ENCODE assay signal across 7 cellular contexts in genomic region chr11:65859812-65860277, GRCh38. TPM values are rescaled to one million over a fixed set of nuclear protein-coding genes. Genes with fewer than 3 reads are reported as not detected.
A peak's percentile ranks its signal among the peaks of the same experiment; 100 is the strongest.
DNase-seq lines count a peak whose midpoint lies in the region; ATAC-seq and TF ChIP-seq lines count a peak whose summit lies in the region.

No MANE protein-coding gene starts in this region.

- H3K36me3 Mint-ChIP-seq in neural crest cell (ENCODE audit: low read depth): peaks cover 18% of the 10 kb centered on the region

- H3K27ac Mint-ChIP-seq in neural crest cell (ENCODE audit: unreplicated experiment): peak overlapping the region; percentile 98

- H3K36me3 ChIP-seq in OCI-LY3 (replicated peaks; ENCODE audit: low read depth, low read length) (peaks cover 57% of the 10 kb centered on the region), duodenal mucosa (ENCODE audit: control insufficient read depth in 1 of 2, insufficient read depth in 2 of 2, low read length in 2 of 2) (peaks cover 32 to 47% of the 10 kb centered on the region in 2 donors)

- H3K9ac ChIP-seq in OCI-LY3 (ENCODE audit: low read length) (peak overlapping the region; percentile 97), duodenal mucosa (ENCODE audit: low read depth in 1 of 2, low read length in 2 of 2) (peak overlapping the region; percentile 82 to 100)

- H3K4me3 Mint-ChIP-seq in neural crest cell: peak overlapping the region; percentile 95

- H3K4me1 ChIP-seq in OCI-LY3 (ENCODE audit: low read length) (peaks cover 20% of the 10 kb centered on the region), duodenal mucosa (ENCODE audit: control insufficient read depth in 1 of 2, insufficient read depth in 2 of 2, low read length in 2 of 2) (peaks cover 32 to 38% of the 10 kb centered on the region in 2 donors)

- ATAC-seq in GM18517 (IDR thresholded peaks at IDR 0.05; ENCODE audit: unreplicated experiment): peak; percentile 0
- ATAC-seq in GM18502 (IDR thresholded peaks at IDR 0.05; ENCODE audit: poor library complexity, unreplicated experiment): no peak

- peaks cover 12% of the 10 kb centered on the region for H3K27me3 Mint-ChIP-seq in neural crest cell (ENCODE audit: low read depth)

- peaks cover 50% of the 10 kb centered on the region for H3K4me1 Mint-ChIP-seq in neural crest cell

- peaks cover 26% of the 10 kb centered on the region for H4K20me1 ChIP-seq in OCI-LY3 (ENCODE audit: insufficient read depth, low read length)

- no peaks in the 10 kb centered on the region for H3K27me3 ChIP-seq in OCI-LY3 (ENCODE audit: low read depth, low read length)
- no peaks in the 10 kb centered on the region for H3K27me3 ChIP-seq in duodenal mucosa (ENCODE audit: control insufficient read depth in 1 of 2, insufficient read depth in 2 of 2, low read length in 2 of 2)

- peak overlapping the region; percentile 92 for H3K4me2 ChIP-seq in OCI-LY3 (ENCODE audit: low read length)

- H3K27ac ChIP-seq in OCI-LY3 (ENCODE audit: low read length): peak overlapping the region; percentile 92
- H3K27ac ChIP-seq in duodenal mucosa (ENCODE audit: low read depth, low read length): peak overlapping the region; percentile 94

- H3K9me3 ChIP-seq in OCI-LY3 (ENCODE audit: insufficient read depth, low read length) (no peaks in the 10 kb centered on the region), duodenal mucosa (ENCODE audit: control insufficient read depth in 1 of 2, low read length in 2 of 2) (no peaks in the 10 kb centered on the region)

- H2AFZ ChIP-seq in OCI-LY3 (ENCODE audit: low read depth, low read length): no peak overlapping the region

- peaks cover 53% of the 10 kb centered on the region for H3K79me2 ChIP-seq in OCI-LY3 (ENCODE audit: low read length)

- no peak for DNase-seq in neural crest cell (ENCODE audit: low read depth, low spot score)
- DNase-seq in mucosa of gallbladder (ENCODE audit: low spot score): no peak
- no peak for DNase-seq in HuH-7.5 (ENCODE audit: low spot score)

- no peaks in the 10 kb centered on the region for H3K9me3 Mint-ChIP-seq in neural crest cell

- H3K4me3 ChIP-seq in OCI-LY3 (ENCODE audit: low read length) (peak overlapping the region; percentile 85), duodenal mucosa (ENCODE audit: low read depth in 1 of 2, low read length in 2 of 2) (peak overlapping the region; percentile 92 to 96)

- no peak for TF ChIP-seq CTCF in OCI-LY3 (IDR thresholded peaks at IDR 0.05; ENCODE audit: low read depth, low read length)
- no peak for TF ChIP-seq CTCF in neural crest cell (conservative IDR thresholded peaks at IDR 0.05)

RNA-seq across cellular contexts. Expression of gene MUS81, which starts 0.4 kb away (rescaled TPM):
- total RNA-seq in neural crest cell (63.8 and 73.5 TPM in 2 replicates), mucosa of gallbladder (63.1 TPM)

RNA-seq across cellular contexts. Expression of gene CFL1, which starts 1.9 kb away (rescaled TPM):
- total RNA-seq in neural crest cell (1,357 and 1,437 TPM in 2 replicates), mucosa of gallbladder (692 TPM)

RNA-seq across cellular contexts. Expression of gene EFEMP2, which starts 12.8 kb away (rescaled TPM):
- 36.0 and 38.0 TPM in 2 replicates for total RNA-seq in neural crest cell
- 86.5 TPM for total RNA-seq in mucosa of gallbladder

RNA-seq across cellular contexts. Expression of gene CTSW, which starts 19.8 kb away (rescaled TPM):
- total RNA-seq in neural crest cell: not detected in 2 replicates
- total RNA-seq in mucosa of gallbladder: 2.7 TPM

RNA-seq across cellular contexts. Expression of gene SNX32, which starts 26.1 kb away (rescaled TPM):
- 1.9 and 2.4 TPM in 2 replicates for total RNA-seq in neural crest cell
- 1.4 TPM for total RNA-seq in mucosa of gallbladder
